1 cellular context compared by ENCODE assay signal in the genomic region with DNA sequence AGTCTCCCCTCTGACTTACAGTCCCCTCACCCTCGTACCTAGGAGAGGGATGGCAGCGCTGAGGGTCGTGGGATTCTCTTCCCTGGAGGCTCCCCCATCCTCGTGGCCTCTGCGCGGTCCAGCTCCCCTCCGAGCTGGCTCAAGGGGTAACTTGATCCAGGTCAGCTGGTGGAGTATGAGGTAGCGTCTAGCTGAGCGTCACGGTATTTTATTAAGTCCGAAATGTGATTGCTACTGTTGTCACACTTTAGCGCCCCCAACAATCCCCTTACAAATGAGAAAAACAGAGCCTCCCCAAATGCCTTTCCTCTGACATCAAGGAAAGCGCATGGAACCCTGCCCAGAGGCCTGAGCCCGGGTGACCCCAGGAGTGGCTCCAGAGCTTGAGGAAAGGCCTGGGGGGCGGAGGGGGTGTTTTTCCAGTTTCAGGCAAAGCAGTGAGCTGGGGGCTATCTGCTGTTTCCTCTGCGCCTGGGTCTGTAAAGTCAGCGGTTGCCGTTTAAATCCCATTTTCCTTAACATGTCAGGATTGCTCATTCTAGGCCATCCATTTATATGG.
TF ChIP-seq lines count a peak whose summit lies in the region.

No MANE protein-coding gene starts in this region.

TF ChIP-seq in HepG2, 621 proteins besides CTCF, POLR2A, EP300 and RAD21 (continued from another document):
- TF ChIP-seq, protein P1, sequence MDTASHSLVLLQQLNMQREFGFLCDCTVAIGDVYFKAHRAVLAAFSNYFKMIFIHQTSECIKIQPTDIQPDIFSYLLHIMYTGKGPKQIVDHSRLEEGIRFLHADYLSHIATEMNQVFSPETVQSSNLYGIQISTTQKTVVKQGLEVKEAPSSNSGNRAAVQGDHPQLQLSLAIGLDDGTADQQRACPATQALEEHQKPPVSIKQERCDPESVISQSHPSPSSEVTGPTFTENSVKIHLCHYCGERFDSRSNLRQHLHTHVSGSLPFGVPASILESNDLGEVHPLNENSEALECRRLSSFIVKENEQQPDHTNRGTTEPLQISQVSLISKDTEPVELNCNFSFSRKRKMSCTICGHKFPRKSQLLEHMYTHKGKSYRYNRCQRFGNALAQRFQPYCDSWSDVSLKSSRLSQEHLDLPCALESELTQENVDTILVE (CRISPR knock-in tag; IDR thresholded peaks at IDR 0.05): no peak
TF ChIP-seq in HepG2: peak in this region for 2.
